Comparison of ENCODE assay signal across 15 cellular contexts in the genomic region with DNA sequence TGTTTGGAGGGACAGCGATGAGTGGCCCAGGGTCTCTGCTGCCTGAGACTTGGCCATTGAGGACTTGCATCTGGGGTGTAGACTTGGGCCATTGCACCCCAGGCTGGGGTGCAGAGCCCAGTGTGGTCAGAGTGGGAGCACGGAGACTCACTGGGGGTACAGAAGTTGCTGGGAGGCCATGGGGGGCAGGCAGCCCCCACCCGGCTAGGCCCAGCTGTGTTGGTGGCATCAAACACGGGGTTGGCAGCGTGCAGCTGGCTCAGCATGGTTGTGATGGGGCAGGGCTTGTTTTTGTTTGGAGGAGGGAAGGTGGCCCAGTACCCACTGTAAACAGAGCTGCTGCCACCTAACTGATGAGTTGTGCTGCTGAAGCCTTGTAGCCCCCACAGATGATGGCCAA. TPM values are rescaled to one million over a fixed set of nuclear protein-coding genes. Genes with fewer than 3 reads are reported as not detected.
DNase-seq lines count a peak whose midpoint lies in the region; ATAC-seq, FAIRE-seq and TF ChIP-seq lines count a peak whose summit lies in the region.
"Had no signal": no experiment of that assay in that cellular context is flagged by ENCODE, and none has a peak within 500 bp of the region (broad histone marks: within the 10 kb centered on the region; RNA-seq: fewer than 3 reads in every experiment).

No MANE protein-coding gene starts in this region.

- H3K79me1 ChIP-seq in mesenchymal stem cell (replicated peaks; ENCODE audit: low read length, poor library complexity, severe bottlenecking) (peaks cover 53% of the 10 kb centered on the region), H9 (ENCODE audit: insufficient read depth, low read depth, low read length, poor library complexity, severe bottlenecking) (peaks cover 10% of the 10 kb centered on the region)

- H3K4ac ChIP-seq in mesenchymal stem cell (ENCODE audit: low read depth in 1 of 2, low read length in 2 of 2) (peak overlapping the region in 1 of 2 experiments; percentile 73), H9 (ENCODE audit: low read depth, low read length) (no peak overlapping the region; the same call in 1 of the 2 replicates)

- 0% methylated on average over 5 of the region's 5 CpGs for WGBS in K562 (ENCODE audit: insufficient coverage, low coverage, missing lambda C conversion rate)
- 97% methylated on average over 4 of the region's 5 CpGs for WGBS in mesenchymal stem cell
- WGBS in H9 (ENCODE audit: extremely low coverage, insufficient read length, low lambda C conversion rate), result no CpG with 5 or more reads among the region's 5 CpGs

- no peak overlapping the region for H4K5ac ChIP-seq in H9 (ENCODE audit: insufficient read length, low read depth, low read length)

- no peak overlapping the region for H3T11ph ChIP-seq in H9 (ENCODE audit: low read length)

- BruUV-seq in K562 (replicated peaks; lab: Mats Ljungman, UMichigan), result no TSS peak

- in situ Hi-C loops in K562 (cut with MboI), result no loop called here

- no peak overlapping the region for H2BK12ac ChIP-seq in mesenchymal stem cell (ENCODE audit: low read length in 2 of 2)
- H2BK12ac ChIP-seq in H9 (ENCODE audit: insufficient read length, low read depth, low read length), result no peak overlapping the region

- H4K8ac ChIP-seq in mesenchymal stem cell (ENCODE audit: low read length), result peak overlapping the region; percentile 75
- no peak overlapping the region for H4K8ac ChIP-seq in H9 (replicated peaks; ENCODE audit: insufficient read length, low read depth, low read length)

- intact Hi-C loops in Right ventricle myocardium inferior (cut with DNase I) (no loop called here), cardiac septum (cut with DNase I) (no loop called here), K562 (cut with micrococcal nuclease) (no loop called here)

- H3K9ac ChIP-seq in K562 (ENCODE audit: insufficient read depth in 1 of 2, low read depth in 2 of 2, low read length in 2 of 2) (no peak overlapping the region), mesenchymal stem cell (ENCODE audit: low read length) (no peak overlapping the region), H9 (ENCODE audit: extremely low read depth, insufficient read length, low read length) (no peak overlapping the region)
- H3K9ac ChIP-seq: BLaER1 treated with 17β-estradiol and CSF1 and Interleukin-3, amounts not matched to agents 10 nM and 100 nM had no signal

- FAIRE-seq in K562 (lab: Jason Lieb, UNC), result no peak

- H3K14ac ChIP-seq in mesenchymal stem cell (ENCODE audit: low read length in 2 of 2), result peak overlapping the region in 1 of 2 experiments; percentile 44
- no peak overlapping the region; the same call in 1 of the 2 replicates for H3K14ac ChIP-seq in H9 (ENCODE audit: insufficient read depth, low read length)

- H3K79me2 ChIP-seq in K562 (ENCODE audit: control insufficient read depth, insufficient read depth, low read length), result no peaks in the 10 kb centered on the region
- peaks cover 38% of the 10 kb centered on the region; the same call in 1 of the 2 replicates for H3K79me2 ChIP-seq in H9 (ENCODE audit: insufficient read depth, low read length)

- H3K4me3 ChIP-seq in AG04450 (ENCODE audit: low read depth, low read length), result no peak overlapping the region
- no peak overlapping the region for H3K4me3 ChIP-seq in K562
- no peak overlapping the region for H3K4me3 ChIP-seq in mesenchymal stem cell (ENCODE audit: insufficient read depth in 1 of 2, low read depth in 1 of 2, low read length in 2 of 2)
- H3K4me3 ChIP-seq: BLaER1 treated with 17β-estradiol and CSF1 and Interleukin-3, amounts not matched to agents 10 nM and 100 nM had no signal

- no peak for TF ChIP-seq POLR2A in K562 (conservative IDR thresholded peaks at IDR 0.05)

- H3K9me1 ChIP-seq in K562 (ENCODE audit: control insufficient read depth, insufficient read depth, low read length), result no peaks in the 10 kb centered on the region

- no peaks in the 10 kb centered on the region for H3K36me3 Mint-ChIP-seq in HFFc6 (ENCODE audit: low read depth)
- no peaks in the 10 kb centered on the region for H3K36me3 Mint-ChIP-seq in H9 (ENCODE audit: insufficient read depth in 1 of 3, low read depth in 3 of 3)
- H3K36me3 Mint-ChIP-seq: CD4-positive, CD25-positive, alpha-beta regulatory T cell had no signal

- H3K27me3 ChIP-seq in AG04450 (ENCODE audit: control insufficient read depth, insufficient read depth, low read length) (no peaks in the 10 kb centered on the region), K562 (ENCODE audit: control insufficient read depth in 2 of 2, insufficient read depth in 2 of 2, low read length in 2 of 2) (peaks cover 10 to 74% of the 10 kb centered on the region in 2 experiments; a peak in 4 of 5 replicates), mesenchymal stem cell (ENCODE audit: control insufficient read depth in 1 of 2, insufficient read depth in 1 of 2, low read length in 2 of 2) (no peaks in the 10 kb centered on the region), H9 (ENCODE audit: insufficient read depth, low read length) (no peaks in the 10 kb centered on the region)
- H3K27me3 ChIP-seq: BLaER1 treated with 17β-estradiol and CSF1 and Interleukin-3, amounts not matched to agents 10 nM and 100 nM had no signal

- no peaks in the 10 kb centered on the region for H3K9me3 Mint-ChIP-seq in HFFc6
- H3K9me3 Mint-ChIP-seq in H9, result no peaks in the 10 kb centered on the region
- H3K9me3 Mint-ChIP-seq: CD4-positive, CD25-positive, alpha-beta regulatory T cell had no signal

- no peak for ATAC-seq in Right ventricle myocardium inferior
- ATAC-seq in K562, result no peak
- no peak for ATAC-seq in HG03439 (IDR thresholded peaks at IDR 0.05; ENCODE audit: unreplicated experiment)
- ATAC-seq: HCT116 had no signal

- H2AFZ ChIP-seq in K562 (ENCODE audit: low read depth, low read length) (no peak overlapping the region), mesenchymal stem cell (ENCODE audit: low read depth, low read length) (no peak overlapping the region), H9 (ENCODE audit: low read length) (no peak overlapping the region)

- H3K4me2 ChIP-seq in K562 (ENCODE audit: insufficient read depth, low read length) (no peak overlapping the region), mesenchymal stem cell (ENCODE audit: low read length, poor library complexity, severe bottlenecking) (no peak overlapping the region), H9 (ENCODE audit: insufficient read depth, insufficient read length, low read length) (no peak overlapping the region)
- H3K4me2 ChIP-seq: BLaER1 treated with 17β-estradiol and CSF1 and Interleukin-3, amounts not matched to agents 10 nM and 100 nM had no signal

- no peak overlapping the region for H2BK20ac ChIP-seq in H9 (ENCODE audit: low read depth, low read length, poor library complexity, severe bottlenecking)

- H3K4me1 Mint-ChIP-seq in HFFc6 (ENCODE audit: low read depth), result peaks cover 29% of the 10 kb centered on the region
- peaks cover 58 to 60% of the 10 kb centered on the region in 2 experiments for H3K4me1 Mint-ChIP-seq in H9
- H3K4me1 Mint-ChIP-seq: CD4-positive, CD25-positive, alpha-beta regulatory T cell had no signal

- TF ChIP-seq CTCF in AG04450 (IDR thresholded peaks at IDR 0.05; ENCODE audit: low read depth, low read length) (no peak), K562 (IDR thresholded peaks at IDR 0.05 in 2 of 3, conservative IDR thresholded peaks at IDR 0.05 in 1 of 3; ENCODE audit: insufficient read depth in 2 of 3, low read depth in 1 of 3, low read length in 3 of 3) (no peak), HFFc6 (IDR thresholded peaks at IDR 0.05) (no peak), H9 (conservative IDR thresholded peaks at IDR 0.05) (no peak)

- H3K27me3 Mint-ChIP-seq in HFFc6 (ENCODE audit: insufficient read depth), result peaks cover 8% of the 10 kb centered on the region; the same call in 1 of the 2 replicates
- H3K27me3 Mint-ChIP-seq in H9 (ENCODE audit: low read depth), result no peaks in the 10 kb centered on the region
- H3K27me3 Mint-ChIP-seq: CD4-positive, CD25-positive, alpha-beta regulatory T cell had no signal

- DNase-seq in Right ventricle myocardium inferior (ENCODE audit: missing footprints) (peak; percentile 62), cardiac septum (ENCODE audit: low spot score) (no peak), AG04450 (ENCODE audit: low read depth, low spot score) (no peak), K562 (ENCODE audit: extremely low read depth in 1 of 4, low spot score in 3 of 4) (no peak), mesenchymal stem cell (no peak), HFFc6 (no peak), H9 (no peak)
- DNase-seq: AML-193; CD4-positive, CD25-positive, alpha-beta regulatory T cell; DMS53; GF-D8 had no signal

- peak overlapping the region in 1 of 2 experiments; percentile 6 for H3K23ac ChIP-seq in mesenchymal stem cell (ENCODE audit: low read length in 2 of 2)
- H3K23ac ChIP-seq in H9 (ENCODE audit: insufficient read length, low read depth, low read length), result no peak overlapping the region

- H3K4me1 ChIP-seq in K562 (replicated peaks in 1 of 2; ENCODE audit: control insufficient read depth in 2 of 2, insufficient read depth in 2 of 2, low read length in 2 of 2) (no peaks in the 10 kb centered on the region), mesenchymal stem cell (ENCODE audit: control insufficient read depth, insufficient read depth, low read depth, low read length) (peaks cover 40% of the 10 kb centered on the region), H9 (ENCODE audit: insufficient read depth, low read length) (peaks cover 25% of the 10 kb centered on the region)

- POLR2A ChIA-PET in AG04450 (lab: Yijun Ruan, JAX) (interaction anchor here (0.7 to 1.1 kb wide), 2 partner anchors 12 to 41 kb away, joined by 3 to 4 read pairs; no protein-coding TSS in a partner anchor), K562 (lab: Yijun Ruan, JAX) (interaction anchor here (1.3 kb wide), 1 partner anchor 9 kb away, joined by 3 read pairs; no protein-coding TSS in a partner anchor)

- H4K20me1 ChIP-seq in K562 (replicated peaks; ENCODE audit: control insufficient read depth, insufficient read depth, low read length) (0 out of 2 replicates have a peak, but pooled peaks cover 17% of the 10 kb centered on the region), H9 (ENCODE audit: control insufficient read depth, insufficient read depth, insufficient read length) (peaks cover 2% of the 10 kb centered on the region)

- no peaks in the 10 kb centered on the region for H3K9me3 ChIP-seq in AG04450 (ENCODE audit: control insufficient read depth, insufficient read depth, low read length)
- H3K9me3 ChIP-seq in K562 (replicated peaks; ENCODE audit: control insufficient read depth, insufficient read depth, low read depth, low read length), result no peaks in the 10 kb centered on the region
- no peaks in the 10 kb centered on the region for H3K9me3 ChIP-seq in mesenchymal stem cell (ENCODE audit: control insufficient read depth, low read length)
- no peaks in the 10 kb centered on the region for H3K9me3 ChIP-seq in H9 (ENCODE audit: control insufficient read depth, low read depth, low read length)
- H3K9me3 ChIP-seq: BLaER1 treated with 17β-estradiol and CSF1 and Interleukin-3, amounts not matched to agents 10 nM and 100 nM had no signal

- TF ChIP-seq EP300 in K562 (IDR thresholded peaks at IDR 0.05; ENCODE audit: low read length), result no peak

- H3K23me2 ChIP-seq in H9 (ENCODE audit: insufficient read length, low read depth, low read length, poor library complexity, severe bottlenecking), result no peaks in the 10 kb centered on the region

- H2BK15ac ChIP-seq in mesenchymal stem cell (ENCODE audit: low read depth, poor library complexity, severe bottlenecking) (peak overlapping the region; percentile 26), H9 (ENCODE audit: low read depth, low read length) (no peak overlapping the region)

- H3K4me3 Mint-ChIP-seq in HFFc6, result no peak overlapping the region
- H3K4me3 Mint-ChIP-seq in H9, result no peak overlapping the region
- H3K4me3 Mint-ChIP-seq: CD4-positive, CD25-positive, alpha-beta regulatory T cell had no signal

- H3K36me3 ChIP-seq in K562 (ENCODE audit: control insufficient read depth, insufficient read depth, low read length) (no peaks in the 10 kb centered on the region), mesenchymal stem cell (ENCODE audit: control insufficient read depth in 1 of 2, insufficient read depth in 2 of 2, low read depth in 1 of 2, low read length in 2 of 2) (no peaks in the 10 kb centered on the region)
- H3K36me3 ChIP-seq: BLaER1 treated with 17β-estradiol and CSF1 and Interleukin-3, amounts not matched to agents 10 nM and 100 nM had no signal

- H3K56ac ChIP-seq in H9 (ENCODE audit: insufficient read length, low read depth, low read length), result no peak overlapping the region

- H2BK120ac ChIP-seq in mesenchymal stem cell (ENCODE audit: low read depth, low read length) (peak overlapping the region; percentile 2), H9 (ENCODE audit: low read depth, low read length, poor library complexity, severe bottlenecking) (no peak overlapping the region)

- CTCF ChIA-PET in AG04450 (lab: Charles Lee), result no interaction called here
- CTCF ChIA-PET in K562 (lab: Yijun Ruan, JAX; ENCODE audit: low intra/inter-chr PET ratio), result no interaction called here

- H4K91ac ChIP-seq in mesenchymal stem cell (ENCODE audit: low read length), result peak overlapping the region; percentile 30
- H4K91ac ChIP-seq in H9 (ENCODE audit: insufficient read length, low read depth, low read length), result no peak overlapping the region

- peak overlapping the region; percentile 52 to 58 for H3K18ac ChIP-seq in mesenchymal stem cell (ENCODE audit: low read depth in 1 of 2, low read length in 2 of 2)
- H3K18ac ChIP-seq in H9 (ENCODE audit: insufficient read length, low read depth, low read length), result no peak overlapping the region

- no peak for TF ChIP-seq RAD21 in K562 (CRISPR knock-in tag; conservative IDR thresholded peaks at IDR 0.05 in 1 of 2, IDR thresholded peaks at IDR 0.05 in 1 of 2)

- H2AK5ac ChIP-seq in mesenchymal stem cell (ENCODE audit: low read length, severe bottlenecking), result peak overlapping the region; percentile 87
- H2AK5ac ChIP-seq in H9 (ENCODE audit: insufficient read length, low read length), result no peak overlapping the region

- H3K27ac ChIP-seq in AG04450 (ENCODE audit: low read depth, low read length) (peak overlapping the region; percentile 47), K562 (ENCODE audit: extremely low read depth, low read depth, low read length) (no peak overlapping the region), mesenchymal stem cell (ENCODE audit: low read length, poor library complexity, severe bottlenecking) (no peak overlapping the region), H9 (ENCODE audit: insufficient read length, low read depth, low read length) (no peak overlapping the region)
- H3K27ac ChIP-seq: 22Rv1; BLaER1 treated with 17β-estradiol and CSF1 and Interleukin-3, amounts not matched to agents 10 nM and 100 nM had no signal

- no peak overlapping the region for H3K27ac Mint-ChIP-seq in HFFc6
- H3K27ac Mint-ChIP-seq in H9, result no peak overlapping the region
- H3K27ac Mint-ChIP-seq: CD4-positive, CD25-positive, alpha-beta regulatory T cell had no signal

- no peak overlapping the region for H2BK5ac ChIP-seq in mesenchymal stem cell (ENCODE audit: low read depth, low read length, poor library complexity, severe bottlenecking)
- no peak overlapping the region for H2BK5ac ChIP-seq in H9 (ENCODE audit: insufficient read length, low read length)

RNA-seq across cellular contexts. Expression of a gene that starts 42.1 kb away (rescaled TPM):
- total RNA-seq in Right ventricle myocardium inferior (2.2 TPM), cardiac septum (1.8 TPM), K562 (2014; rRNA removed) (not detected in 2 replicates), K562 (2014; rRNA removed; fragmentation: Illumina TruSeq; extraction: Trizol) (not detected in 2 replicates), K562 (2015; rRNA removed; fragmentation: Illumina TruSeq; extraction: Trizol) (not detected in 2 replicates), K562 (2021) (0.24 TPM in 1 of 2 replicates, not detected in the other), H9 (2021) (56.7 and 59.3 TPM in 2 replicates)
- polyA plus RNA-seq in AG04450 (2011; rRNA removed) (5.2 and 8.4 TPM in 2 replicates), K562 (2011; rRNA removed) (not detected in 2 replicates), K562 (2014; fragmentation: Illumina TruSeq; extraction: Trizol) (not detected in 2 replicates), K562 (2014; fragmentation: Nextera tagmentation; extraction: Ambion mirVana) (not detected), K562 (2014; rRNA removed) (not detected in 2 replicates)
- polyA minus RNA-seq in AG04450 (2011; rRNA and poly(A)+ RNA removed), result 7.8 and 11.5 TPM in 2 replicates
- total RNA-seq in K562 (2011; cell fraction: chromatin; rRNA removed; ENCODE audit: low replicate concordance), result not detected in 2 replicates
- total RNA-seq in K562 (2011; cell fraction: nucleolus; rRNA removed), result not detected in 2 replicates
- total RNA-seq in K562 (2011; cell fraction: nucleoplasm; rRNA removed), result not detected in 2 replicates
- not detected in 2 replicates for polyA plus RNA-seq in K562 (2011; cell fraction: cytosol; rRNA removed)
- not detected in 2 replicates for polyA plus RNA-seq in K562 (2011; cell fraction: nucleus; rRNA removed)
- polyA plus RNA-seq in K562 (2012), result 0.06 TPM in 1 of 2 replicates, not detected in the other
- polyA minus RNA-seq in K562 (2011; rRNA and poly(A)+ RNA removed), result not detected in 2 replicates
- polyA minus RNA-seq in K562 (2011; cell fraction: cytosol; rRNA and poly(A)+ RNA removed), result not detected in 2 replicates
- polyA minus RNA-seq in K562 (2011; cell fraction: nucleus; rRNA and poly(A)+ RNA removed), result not detected in 2 replicates
- 28.9 TPM for polyA plus RNA-seq in mesenchymal stem cell (2013, experiment 1 of 2)
- polyA plus RNA-seq in mesenchymal stem cell (2013, experiment 2 of 2), result 29.5 TPM
- 10 to 100 TPM; 40.2 to 46.1 (median 41.9) TPM for total RNA-seq in HFFc6 (2021; fragmentation: NEBNext Ultra II Directional; extraction: Animal tissue kit (Norgen Biotek cat#: 25700))
- total RNA-seq: CD4-positive, CD25-positive, alpha-beta regulatory T cell had no signal
- polyA plus RNA-seq: CD4-positive, CD25-positive, alpha-beta regulatory T cell had no signal

Comparison
In these comparisons a context has a peak if more than half of its experiments do, and no peak if none do; other contexts are left out.
1. RNA of a gene that starts 42.1 kb away (total RNA-seq): 56.7 to 59.3 TPM in H9 and 40.2 to 46.1 TPM in HFFc6; 2.2 TPM in Right ventricle myocardium inferior (single experiment), 1.8 TPM in cardiac septum (single experiment) and 0.24 TPM in K562; every median in the first group is over 10 times any median in the second.